In the genomic region with DNA sequence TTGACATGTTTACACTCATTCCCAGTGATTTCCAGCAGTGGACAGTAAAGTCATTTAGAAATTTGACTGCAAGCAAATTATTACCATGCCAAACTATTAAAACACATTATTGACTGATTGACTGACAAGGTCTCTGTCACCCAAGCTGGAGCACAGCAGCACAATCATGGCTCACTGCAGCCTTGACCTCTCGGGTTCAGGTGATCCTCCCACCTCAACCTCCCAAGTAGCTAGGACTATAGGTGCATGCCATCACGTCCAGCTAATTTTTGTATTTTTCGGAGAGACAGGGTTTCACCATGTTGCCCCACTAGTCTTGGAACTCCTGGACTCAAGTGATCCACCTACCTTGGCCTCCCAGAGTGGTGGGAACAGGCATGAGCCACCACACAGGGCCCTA, we compare ENCODE assay signal across 1 cellular context.
TF ChIP-seq lines count a peak whose summit lies in the region.

No MANE protein-coding gene starts in this region.

TF ChIP-seq in GM12878, 131 proteins besides CTCF, POLR2A, EP300 and RAD21:
- no peak for TF ChIP-seq TCF3 (IDR thresholded peaks at IDR 0.05; ENCODE audit: borderline replicate concordance, insufficient read depth, low read depth, low read length)
- no peak for TF ChIP-seq MYB (IDR thresholded peaks at IDR 0.05; ENCODE audit: borderline replicate concordance, low read depth, low read length)
- TF ChIP-seq, protein P1, sequence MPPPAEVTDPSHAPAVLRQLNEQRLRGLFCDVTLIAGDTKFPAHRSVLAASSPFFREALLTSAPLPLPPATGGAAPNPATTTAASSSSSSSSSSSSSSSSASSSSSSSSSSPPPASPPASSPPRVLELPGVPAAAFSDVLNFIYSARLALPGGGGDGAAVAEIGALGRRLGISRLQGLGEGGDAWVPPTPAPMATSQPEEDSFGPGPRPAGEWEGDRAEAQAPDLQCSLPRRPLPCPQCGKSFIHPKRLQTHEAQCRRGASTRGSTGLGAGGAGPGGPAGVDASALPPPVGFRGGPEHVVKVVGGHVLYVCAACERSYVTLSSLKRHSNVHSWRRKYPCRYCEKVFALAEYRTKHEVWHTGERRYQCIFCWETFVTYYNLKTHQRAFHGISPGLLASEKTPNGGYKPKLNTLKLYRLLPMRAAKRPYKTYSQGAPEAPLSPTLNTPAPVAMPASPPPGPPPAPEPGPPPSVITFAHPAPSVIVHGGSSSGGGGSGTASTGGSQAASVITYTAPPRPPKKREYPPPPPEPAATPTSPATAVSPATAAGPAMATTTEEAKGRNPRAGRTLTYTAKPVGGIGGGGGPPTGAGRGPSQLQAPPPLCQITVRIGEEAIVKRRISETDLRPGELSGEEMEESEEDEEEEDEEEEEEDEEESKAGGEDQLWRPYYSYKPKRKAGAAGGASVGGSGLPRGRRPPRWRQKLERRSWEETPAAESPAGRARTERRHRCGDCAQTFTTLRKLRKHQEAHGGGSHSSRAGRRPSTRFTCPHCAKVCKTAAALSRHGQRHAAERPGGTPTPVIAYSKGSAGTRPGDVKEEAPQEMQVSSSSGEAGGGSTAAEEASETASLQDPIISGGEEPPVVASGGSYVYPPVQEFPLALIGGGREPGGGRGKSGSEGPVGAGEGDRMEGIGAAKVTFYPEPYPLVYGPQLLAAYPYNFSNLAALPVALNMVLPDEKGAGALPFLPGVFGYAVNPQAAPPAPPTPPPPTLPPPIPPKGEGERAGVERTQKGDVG (CRISPR knock-in tag; IDR thresholded peaks at IDR 0.05): no peak
- TF ChIP-seq ZNF274 (IDR thresholded peaks at IDR 0.05; ENCODE audit: insufficient read depth, insufficient read length): no peak
- TF ChIP-seq MTA2 (IDR thresholded peaks at IDR 0.05; ENCODE audit: low read depth): no peak
- no peak for TF ChIP-seq JUND (IDR thresholded peaks at IDR 0.05; ENCODE audit: low read depth, low read length)
- TF ChIP-seq, protein P2, sequence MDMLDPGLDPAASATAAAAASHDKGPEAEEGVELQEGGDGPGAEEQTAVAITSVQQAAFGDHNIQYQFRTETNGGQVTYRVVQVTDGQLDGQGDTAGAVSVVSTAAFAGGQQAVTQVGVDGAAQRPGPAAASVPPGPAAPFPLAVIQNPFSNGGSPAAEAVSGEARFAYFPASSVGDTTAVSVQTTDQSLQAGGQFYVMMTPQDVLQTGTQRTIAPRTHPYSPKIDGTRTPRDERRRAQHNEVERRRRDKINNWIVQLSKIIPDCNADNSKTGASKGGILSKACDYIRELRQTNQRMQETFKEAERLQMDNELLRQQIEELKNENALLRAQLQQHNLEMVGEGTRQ (IDR thresholded peaks at IDR 0.05; ENCODE audit: borderline replicate concordance, low read depth, low read length): no peak
- TF ChIP-seq POU2F2 (IDR thresholded peaks at IDR 0.05; ENCODE audit: borderline replicate concordance, low read depth, low read length): no peak
- no peak for TF ChIP-seq MEF2A (IDR thresholded peaks at IDR 0.05; ENCODE audit: insufficient read depth, low read depth, low read length)
- TF ChIP-seq CUX1 (IDR thresholded peaks at IDR 0.05; ENCODE audit: insufficient replicate concordance, low read depth, low read length): no peak
- no peak for TF ChIP-seq HCFC1 (IDR thresholded peaks at IDR 0.05; ENCODE audit: low read length)
- TF ChIP-seq, protein P3, sequence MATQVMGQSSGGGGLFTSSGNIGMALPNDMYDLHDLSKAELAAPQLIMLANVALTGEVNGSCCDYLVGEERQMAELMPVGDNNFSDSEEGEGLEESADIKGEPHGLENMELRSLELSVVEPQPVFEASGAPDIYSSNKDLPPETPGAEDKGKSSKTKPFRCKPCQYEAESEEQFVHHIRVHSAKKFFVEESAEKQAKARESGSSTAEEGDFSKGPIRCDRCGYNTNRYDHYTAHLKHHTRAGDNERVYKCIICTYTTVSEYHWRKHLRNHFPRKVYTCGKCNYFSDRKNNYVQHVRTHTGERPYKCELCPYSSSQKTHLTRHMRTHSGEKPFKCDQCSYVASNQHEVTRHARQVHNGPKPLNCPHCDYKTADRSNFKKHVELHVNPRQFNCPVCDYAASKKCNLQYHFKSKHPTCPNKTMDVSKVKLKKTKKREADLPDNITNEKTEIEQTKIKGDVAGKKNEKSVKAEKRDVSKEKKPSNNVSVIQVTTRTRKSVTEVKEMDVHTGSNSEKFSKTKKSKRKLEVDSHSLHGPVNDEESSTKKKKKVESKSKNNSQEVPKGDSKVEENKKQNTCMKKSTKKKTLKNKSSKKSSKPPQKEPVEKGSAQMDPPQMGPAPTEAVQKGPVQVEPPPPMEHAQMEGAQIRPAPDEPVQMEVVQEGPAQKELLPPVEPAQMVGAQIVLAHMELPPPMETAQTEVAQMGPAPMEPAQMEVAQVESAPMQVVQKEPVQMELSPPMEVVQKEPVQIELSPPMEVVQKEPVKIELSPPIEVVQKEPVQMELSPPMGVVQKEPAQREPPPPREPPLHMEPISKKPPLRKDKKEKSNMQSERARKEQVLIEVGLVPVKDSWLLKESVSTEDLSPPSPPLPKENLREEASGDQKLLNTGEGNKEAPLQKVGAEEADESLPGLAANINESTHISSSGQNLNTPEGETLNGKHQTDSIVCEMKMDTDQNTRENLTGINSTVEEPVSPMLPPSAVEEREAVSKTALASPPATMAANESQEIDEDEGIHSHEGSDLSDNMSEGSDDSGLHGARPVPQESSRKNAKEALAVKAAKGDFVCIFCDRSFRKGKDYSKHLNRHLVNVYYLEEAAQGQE (IDR thresholded peaks at IDR 0.05; ENCODE audit: low read depth, low read length): no peak
- TF ChIP-seq CHD1 (IDR thresholded peaks at IDR 0.05; ENCODE audit: low read depth, low read length): no peak
- no peak for TF ChIP-seq CBFB (IDR thresholded peaks at IDR 0.05; ENCODE audit: low read depth)
- TF ChIP-seq ZBTB40 (IDR thresholded peaks at IDR 0.05; ENCODE audit: borderline replicate concordance): no peak
- no peak for TF ChIP-seq NFIC (IDR thresholded peaks at IDR 0.05; ENCODE audit: low read depth, low read length)
- no peak for TF ChIP-seq TCF7 (IDR thresholded peaks at IDR 0.05; ENCODE audit: borderline replicate concordance)
- no peak for TF ChIP-seq CHD2 (IDR thresholded peaks at IDR 0.05; ENCODE audit: borderline replicate concordance, low read depth, low read length)
